8 cellular contexts compared by ENCODE assay signal in genomic region chr6:44072959-44073611, GRCh38. TPM values are rescaled to one million over a fixed set of nuclear protein-coding genes. Genes with fewer than 3 reads are reported as not detected.
DNase-seq lines count a peak whose midpoint lies in the region; ATAC-seq and TF ChIP-seq lines count a peak whose summit lies in the region.

No MANE protein-coding gene starts in this region.

- peak; percentile 45 for ATAC-seq in HG03460 (IDR thresholded peaks at IDR 0.05; ENCODE audit: unreplicated experiment)
- ATAC-seq in effector memory CD8-positive, alpha-beta T cell (replicated peaks) = peak; percentile 79
- peak; percentile 80 for ATAC-seq in mucosa of descending colon

- H3K36me3 Mint-ChIP-seq in activated CD4-positive, alpha-beta T cell treated with anti-CD3 and anti-CD28 coated beads, Interleukin-2, amount 10 ng/mL, durations not matched to agents 7 days and 5 days (ENCODE audit: low read depth) = no peaks in the 10 kb centered on the region
- H3K36me3 Mint-ChIP-seq in effector memory CD8-positive, alpha-beta T cell (ENCODE audit: insufficient read depth) = peaks cover 12% of the 10 kb centered on the region

- CTCF ChIA-PET in activated CD4-positive, alpha-beta T cell treated with anti-CD3 and anti-CD28 coated beads, Interleukin-2, amount 10 ng/mL, durations not matched to agents 7 days and 5 days (lab: Charles Lee) = interaction anchor here (1.2 to 4.8 kb wide), 8 partner anchors 8 to 304 kb away, joined by 3 to 38 read pairs (median 6); partner anchors contain the start of gene VEGFA

- no peaks in the 10 kb centered on the region for H3K27me3 ChIP-seq in ACC112 (ENCODE audit: insufficient read depth, low read length)

- no peak overlapping the region for H2AFZ ChIP-seq in ACC112 (ENCODE audit: low read length, unreplicated experiment)

- peaks cover 21% of the 10 kb centered on the region for H3K4me1 Mint-ChIP-seq in activated CD4-positive, alpha-beta T cell treated with anti-CD3 and anti-CD28 coated beads, Interleukin-2, amount 10 ng/mL, durations not matched to agents 7 days and 5 days
- peaks cover 15 to 19% of the 10 kb centered on the region in 2 donors for H3K4me1 Mint-ChIP-seq in effector memory CD8-positive, alpha-beta T cell (ENCODE audit: low read depth in 2 of 2)

- DNase-seq in GM19240 (ENCODE audit: insufficient read length, low spot score) (peak; percentile 85), mucosa of descending colon (peak; percentile 83 to 87 (median 86))
- peak; percentile 86 for DNase-seq in activated CD4-positive, alpha-beta T cell treated with anti-CD3 and anti-CD28 coated beads, Interleukin-2, amount 10 ng/mL, durations not matched to agents 7 days and 5 days
- peak; percentile 64 to 69 (median 68) for DNase-seq in effector memory CD8-positive, alpha-beta T cell
- peak; percentile 27 to 30 for DNase-seq in stimulated activated CD8-positive, alpha-beta memory T cell treated with anti-CD3 and anti-CD28 coated beads, Interleukin-4, amount 100 ng/mL, for 4 hours (ENCODE audit: low read depth in 2 of 2, low spot score in 1 of 2)
- no peak for DNase-seq in NK-92 treated with Interleukin-12 subunit alpha and Interleukin-12 subunit beta, amount 100 ng/mL, for 24 hours (lab: John Stamatoyannopoulos, UW)

- TF ChIP-seq CTCF in mucosa of descending colon (IDR thresholded peaks at IDR 0.05) = no peak

- H3K36me3 ChIP-seq in ACC112 (ENCODE audit: insufficient read depth, low read length) (no peaks in the 10 kb centered on the region), mucosa of descending colon (ENCODE audit: low read depth) (no peaks in the 10 kb centered on the region)

- peak overlapping the region; percentile 93 for H3K27ac Mint-ChIP-seq in activated CD4-positive, alpha-beta T cell treated with anti-CD3 and anti-CD28 coated beads, Interleukin-2, amount 10 ng/mL, durations not matched to agents 7 days and 5 days
- H3K27ac Mint-ChIP-seq in effector memory CD8-positive, alpha-beta T cell = peak overlapping the region; percentile 69 to 92

- peak overlapping the region; percentile 69 for H3K4me3 ChIP-seq in ACC112 (ENCODE audit: low read depth, low read length)
- no peak overlapping the region for H3K4me3 ChIP-seq in mucosa of descending colon

- peaks cover 18% of the 10 kb centered on the region for H3K27me3 Mint-ChIP-seq in activated CD4-positive, alpha-beta T cell treated with anti-CD3 and anti-CD28 coated beads, Interleukin-2, amount 10 ng/mL, durations not matched to agents 7 days and 5 days
- peaks cover 0 to 45% of the 10 kb centered on the region in 2 donors for H3K27me3 Mint-ChIP-seq in effector memory CD8-positive, alpha-beta T cell

- no peaks in the 10 kb centered on the region for H3K9me3 Mint-ChIP-seq in activated CD4-positive, alpha-beta T cell treated with anti-CD3 and anti-CD28 coated beads, Interleukin-2, amount 10 ng/mL, durations not matched to agents 7 days and 5 days
- no peaks in the 10 kb centered on the region for H3K9me3 Mint-ChIP-seq in effector memory CD8-positive, alpha-beta T cell

- POLR2A ChIA-PET in activated CD4-positive, alpha-beta T cell treated with anti-CD3 and anti-CD28 coated beads, Interleukin-2, amount 10 ng/mL, durations not matched to agents 7 days and 5 days (lab: Charles Lee) = interaction anchor here (0.6 kb wide), 1 partner anchor 303 kb away, joined by 3 read pairs; the partner anchor contains the start of gene VEGFA

- peaks cover 39% of the 10 kb centered on the region for H3K4me1 ChIP-seq in ACC112 (ENCODE audit: control insufficient read depth, insufficient read depth, low read length, unreplicated experiment)
- H3K4me1 ChIP-seq in mucosa of descending colon (ENCODE audit: low read depth) = peaks cover 27% of the 10 kb centered on the region

- peak overlapping the region; percentile 87 for H3K4me3 Mint-ChIP-seq in activated CD4-positive, alpha-beta T cell treated with anti-CD3 and anti-CD28 coated beads, Interleukin-2, amount 10 ng/mL, durations not matched to agents 7 days and 5 days
- peak overlapping the region; percentile 97 to 98 for H3K4me3 Mint-ChIP-seq in effector memory CD8-positive, alpha-beta T cell

- intact Hi-C loops in mucosa of descending colon (cut with DNase I, micrococcal nuclease) = loop anchor here in 1 of 2 donors (5.0 to 10.0 kb wide), 2 partner anchors 306 to 408 kb away; no protein-coding TSS in a partner anchor

- no peaks in the 10 kb centered on the region for H3K9me3 ChIP-seq in mucosa of descending colon

- peak overlapping the region; percentile 96 for H3K27ac ChIP-seq in ACC112 (ENCODE audit: low read depth, low read length)

- H3K79me2 ChIP-seq in ACC112 (ENCODE audit: control insufficient read depth, insufficient read depth, low read length, unreplicated experiment) = no peaks in the 10 kb centered on the region

RNA-seq across cellular contexts. Expression of gene MRPL14, which starts 54.2 kb away (rescaled TPM):
- total RNA-seq in activated CD4-positive, alpha-beta T cell treated with anti-CD3 and anti-CD28 coated beads, Interleukin-2, amount 10 ng/mL, durations not matched to agents 7 days and 5 days = 10 to 100 TPM; 37.6 to 47.2 TPM
- 10 to 100 TPM; 41.0 to 57.2 (median 56.8) TPM for total RNA-seq in mucosa of descending colon

RNA-seq across cellular contexts. Expression of gene TMEM63B, which starts 54.3 kb away (rescaled TPM):
- 10 to 100 TPM; 14.5 to 15.3 TPM for total RNA-seq in activated CD4-positive, alpha-beta T cell treated with anti-CD3 and anti-CD28 coated beads, Interleukin-2, amount 10 ng/mL, durations not matched to agents 7 days and 5 days
- total RNA-seq in mucosa of descending colon = 100 to 1,000 TPM in 1 of 3 donors, 10 to 100 TPM in 2; 57.0 to 108 (median 79.6) TPM
